Comparison of ENCODE assay signal across 9 cellular contexts in genomic region chr9:122816163-122816867, GRCh38. TPM values are rescaled to one million over a fixed set of nuclear protein-coding genes. Genes with fewer than 3 reads are reported as not detected.
DNase-seq lines count a peak whose midpoint lies in the region; ATAC-seq lines count a peak whose summit lies in the region.
"Had no signal": no experiment of that assay in that cellular context is flagged by ENCODE, and none has a peak within 500 bp of the region (broad histone marks: within the 10 kb centered on the region; RNA-seq: fewer than 3 reads in every experiment).

No MANE protein-coding gene starts in this region.

- intact Hi-C loops in left ventricle myocardium superior (cut with micrococcal nuclease): no loop called here

- ATAC-seq in HG03066 (IDR thresholded peaks at IDR 0.05; ENCODE audit: low read depth, unreplicated experiment) (peak; percentile 58), left ventricle myocardium superior (peak; percentile 71), GM18867 (IDR thresholded peaks at IDR 0.05; ENCODE audit: unreplicated experiment) (no peak)
- ATAC-seq: Panc1 had no signal

- peak; percentile 26 for DNase-seq in activated CD8-positive, alpha-beta memory T cell treated with anti-CD3 and anti-CD28 coated beads, Interleukin-2, amount 50 U/mL, for 4 hours
- peak; percentile 55 for DNase-seq in left ventricle myocardium superior
- peak; percentile 19 for DNase-seq in stimulated activated naive CD4-positive, alpha-beta T cell treated with Interleukin-2 at 50 U/mL for 16 hours (lab: John Stamatoyannopoulos, UW)
- DNase-seq in NCI-H1092 treated with DMSO at 0.1 percent for 48 hours (lab: John Stamatoyannopoulos, UW): no peak
- DNase-seq in NCI-H226: no peak
- no peak for DNase-seq in NCI-H1417 (lab: John Stamatoyannopoulos, UW)

RNA-seq across cellular contexts. Expression of gene PDCL, which starts 12.1 kb away (rescaled TPM):
- 7.7 TPM for total RNA-seq in left ventricle myocardium superior

RNA-seq across cellular contexts. Expression of gene OR1K1, which starts 16.4 kb away (rescaled TPM):
- total RNA-seq in left ventricle myocardium superior: not detected

RNA-seq across cellular contexts. Expression of gene OR5C1, which starts 27.6 kb away (rescaled TPM):
- total RNA-seq in left ventricle myocardium superior: not detected

Comparison
In these comparisons a context has a peak if more than half of its experiments do, and no peak if none do; other contexts are left out.
1. DNase-seq: peak in activated CD8-positive, alpha-beta memory T cell treated with anti-CD3 and anti-CD28 coated beads, Interleukin-2, amount 50 U/mL, for 4 hours (single experiment), left ventricle myocardium superior (single experiment) and stimulated activated naive CD4-positive, alpha-beta T cell treated with Interleukin-2 at 50 U/mL for 16 hours (single experiment); none in NCI-H1092 treated with DMSO at 0.1 percent for 48 hours (single experiment), NCI-H226 (single experiment) and NCI-H1417 (0 of 3).